In genomic region chr19:49654581-49654980, GRCh38 we compare ENCODE assay signal across 16 cellular contexts. TPM values are rescaled to one million over a fixed set of nuclear protein-coding genes. Genes with fewer than 3 reads are reported as not detected.
DNase-seq lines count a peak whose midpoint lies in the region; ATAC-seq and TF ChIP-seq lines count a peak whose summit lies in the region.
"Had no signal": no experiment of that assay in that cellular context is flagged by ENCODE, and none has a peak within 500 bp of the region (broad histone marks: within the 10 kb centered on the region; RNA-seq: fewer than 3 reads in every experiment).

No MANE protein-coding gene starts in this region.

- H3K27ac Mint-ChIP-seq in Caco-2 (ENCODE audit: unreplicated experiment), result peak overlapping the region; percentile 45
- H3K27ac Mint-ChIP-seq in natural killer cell, result peak overlapping the region; percentile 90 to 96
- H3K27ac Mint-ChIP-seq in CD4-positive, alpha-beta T cell, result no peak overlapping the region

- H3K9me3 ChIP-seq in Caco-2, result no peaks in the 10 kb centered on the region
- no peaks in the 10 kb centered on the region for H3K9me3 ChIP-seq in neuronal stem cell (replicated peaks in 1 of 2; ENCODE audit: control insufficient read depth in 2 of 2, insufficient read depth in 1 of 2, low read depth in 1 of 2, low read length in 2 of 2)
- H3K9me3 ChIP-seq in CD4-positive, alpha-beta T cell (ENCODE audit: control insufficient read depth, low read length), result no peaks in the 10 kb centered on the region
- H3K9me3 ChIP-seq in A673 (ENCODE audit: low read depth, low read length, poor library complexity, severe bottlenecking), result no peaks in the 10 kb centered on the region

- no peak overlapping the region for H4K91ac ChIP-seq in neuronal stem cell (ENCODE audit: low read depth, low read length, poor library complexity)

- H3K23ac ChIP-seq in neuronal stem cell (ENCODE audit: low read depth, low read length, poor library complexity), result no peak overlapping the region

- no peak overlapping the region for H2AK5ac ChIP-seq in neuronal stem cell (ENCODE audit: low read depth, low read length)

- intact Hi-C loops in Caco-2 (cut with micrococcal nuclease; ENCODE audit: unreplicated experiment) (no loop called here), natural killer cell (cut with micrococcal nuclease) (no loop called here), A673 (cut with micrococcal nuclease; ENCODE audit: unreplicated experiment) (no loop called here)
- intact Hi-C loops in CD4-positive, alpha-beta T cell (cut with DNase I, micrococcal nuclease), result no loop called here

- H2BK5ac ChIP-seq in neuronal stem cell (ENCODE audit: low read length), result no peak overlapping the region

- peak overlapping the region; percentile 28 for H3K18ac ChIP-seq in neuronal stem cell (ENCODE audit: low read length)

- CTCF ChIA-PET in Caco-2 (lab: Charles Lee), result interaction anchor here (1.8 kb wide), 1 partner anchor 10 kb away, joined by 6 read pairs; no protein-coding TSS in a partner anchor
- CTCF ChIA-PET in RWPE1 (lab: Yijun Ruan, JAX), result interaction anchor here (0.7 kb wide), 1 partner anchor 10 kb away, joined by 4 read pairs; no protein-coding TSS in a partner anchor
- CTCF ChIA-PET in CD4-positive, alpha-beta T cell (lab: Charles Lee), result no interaction called here
- CTCF ChIA-PET in A673 (lab: Charles Lee), result no interaction called here

- DNase-seq in Caco-2, result no peak
- DNase-seq in RWPE1 (ENCODE audit: low spot score), result no peak
- no peak for DNase-seq in natural killer cell
- no peak for DNase-seq in neuronal stem cell (ENCODE audit: low spot score)
- DNase-seq in coronary artery (ENCODE audit: low spot score), result no peak
- no peak for DNase-seq in CD4-positive, alpha-beta T cell
- DNase-seq in A673 (ENCODE audit: low spot score), result no peak
- DNase-seq: AML-193, Calu3, DMS79 treated with DMSO at 0.1 percent for 48 hours, GF-D8, H9 had no signal

- POLR2A ChIA-PET in Caco-2 (lab: Charles Lee) (interaction anchor here (1.1 kb wide), 1 partner anchor 13 kb away, joined by 4 read pairs; the partner anchor contains the start of gene SCAF1), RWPE1 (lab: Yijun Ruan, JAX; ENCODE audit: low non-redundant PET) (no interaction called here), A673 (lab: Charles Lee; ENCODE audit: low non-redundant PET) (no interaction called here)
- POLR2A ChIA-PET in CD4-positive, alpha-beta T cell (lab: Charles Lee), result interaction anchor here (1.8 to 2.1 kb wide), 2 partner anchors 10 to 14 kb away, joined by 5 to 8 read pairs; partner anchors contain the start of genes BCL2L12, IRF3 and RRAS

- H3K27me3 ChIP-seq in Caco-2 (replicated peaks; ENCODE audit: control insufficient read depth, insufficient read depth, low read length) (no peaks in the 10 kb centered on the region), neuronal stem cell (ENCODE audit: control insufficient read depth in 3 of 3, insufficient read depth in 3 of 3, low read depth in 1 of 3, low read length in 3 of 3) (no peaks in the 10 kb centered on the region), A673 (replicated peaks; ENCODE audit: insufficient read depth, low read depth, low read length, poor library complexity) (no peaks in the 10 kb centered on the region)
- no peaks in the 10 kb centered on the region for H3K27me3 ChIP-seq in CD4-positive, alpha-beta T cell (ENCODE audit: control insufficient read depth, insufficient read depth, low read length)

- BruUV-seq in Caco-2 (replicated peaks; lab: Mats Ljungman, UMichigan), result no TSS peak
- BruUV-seq in A673 (replicated peaks; lab: Mats Ljungman, UMichigan), result no TSS peak

- no peak overlapping the region for H2BK15ac ChIP-seq in neuronal stem cell (ENCODE audit: low read length)

- H3K36me3 Mint-ChIP-seq in Caco-2 (ENCODE audit: insufficient read depth, unreplicated experiment), result peaks cover 83% of the 10 kb centered on the region
- H3K36me3 Mint-ChIP-seq in natural killer cell, result no peaks in the 10 kb centered on the region
- peaks cover 68% of the 10 kb centered on the region for H3K36me3 Mint-ChIP-seq in CD4-positive, alpha-beta T cell (ENCODE audit: low read depth)

- no peak overlapping the region for H4K8ac ChIP-seq in neuronal stem cell (ENCODE audit: low read depth, low read length)

- H3K4me1 Mint-ChIP-seq in Caco-2 (ENCODE audit: low read depth, unreplicated experiment) (no peaks in the 10 kb centered on the region), natural killer cell (peaks cover 20 to 31% of the 10 kb centered on the region in 2 donors)
- H3K4me1 Mint-ChIP-seq in CD4-positive, alpha-beta T cell (ENCODE audit: low read depth), result no peaks in the 10 kb centered on the region

- H3K36me3 ChIP-seq in Caco-2 (ENCODE audit: control insufficient read depth, insufficient read depth, low read length) (peaks cover 17% of the 10 kb centered on the region), neuronal stem cell (replicated peaks in 1 of 2; ENCODE audit: control insufficient read depth in 2 of 2, insufficient read depth in 2 of 2, low read length in 2 of 2) (peaks cover 66 to 92% of the 10 kb centered on the region in 2 donors), A673 (ENCODE audit: insufficient read depth, low read length, poor library complexity, severe bottlenecking) (peaks cover 85% of the 10 kb centered on the region)

- no peaks in the 10 kb centered on the region for H3K4me1 ChIP-seq in Caco-2
- H3K4me1 ChIP-seq in neuronal stem cell (ENCODE audit: control insufficient read depth in 2 of 2, insufficient read depth in 1 of 2, low read depth in 1 of 2, low read length in 2 of 2), result no peaks in the 10 kb centered on the region
- no peaks in the 10 kb centered on the region for H3K4me1 ChIP-seq in A673 (ENCODE audit: insufficient read depth, low read length, poor library complexity, severe bottlenecking)

- no peak for ATAC-seq in natural killer cell
- no peak for ATAC-seq in CD4-positive, alpha-beta T cell (ENCODE audit: poor library complexity)
- no peak for ATAC-seq in HG03354 (IDR thresholded peaks at IDR 0.05; ENCODE audit: poor library complexity, severe bottlenecking, unreplicated experiment)
- ATAC-seq: GM12878 had no signal

- H3K27ac ChIP-seq in RWPE1, result peak overlapping the region; percentile 38
- H3K27ac ChIP-seq in neuronal stem cell (replicated peaks; ENCODE audit: low read length), result no peak overlapping the region
- no peak overlapping the region for H3K27ac ChIP-seq in coronary artery
- H3K27ac ChIP-seq in CD4-positive, alpha-beta T cell (ENCODE audit: low read depth, low read length), result no peak overlapping the region
- no peak overlapping the region for H3K27ac ChIP-seq in A673 (ENCODE audit: low read depth, low read length, poor library complexity, severe bottlenecking)
- H3K27ac ChIP-seq: C4-2B had no signal

- H3K4me2 ChIP-seq in neuronal stem cell (ENCODE audit: insufficient read depth, low read length, poor library complexity, severe bottlenecking), result no peak overlapping the region

- H3K4me3 ChIP-seq in Caco-2 (ENCODE audit: low read depth, low read length) (no peak overlapping the region), neuronal stem cell (ENCODE audit: low read length in 2 of 2) (no peak overlapping the region), coronary artery (no peak overlapping the region), A673 (ENCODE audit: low read depth, low read length, poor library complexity, severe bottlenecking) (no peak overlapping the region)
- H3K4me3 ChIP-seq: GM12878 had no signal

- H3K27me3 Mint-ChIP-seq in Caco-2 (ENCODE audit: insufficient read depth, unreplicated experiment) (no peaks in the 10 kb centered on the region), natural killer cell (ENCODE audit: low read depth in 2 of 2) (no peaks in the 10 kb centered on the region)
- H3K27me3 Mint-ChIP-seq in CD4-positive, alpha-beta T cell, result no peaks in the 10 kb centered on the region
- H3K27me3 Mint-ChIP-seq: CD4-positive, alpha-beta memory T cell had no signal

- WGBS in neuronal stem cell (ENCODE audit: extremely low coverage in 2 of 2, insufficient read length in 2 of 2, insufficient replicate concordance in 1 of 2), 2 donors, result no CpG with 5 or more reads among the region's 10 CpGs

- no peak overlapping the region for H3K4ac ChIP-seq in neuronal stem cell (ENCODE audit: low read length)

- no peak overlapping the region for H2BK12ac ChIP-seq in neuronal stem cell (ENCODE audit: low read length)

- H3K9ac ChIP-seq in neuronal stem cell (ENCODE audit: low read depth, low read length, poor library complexity), result no peak overlapping the region

- no peak for TF ChIP-seq CTCF in Caco-2 (IDR thresholded peaks at IDR 0.05; ENCODE audit: insufficient read depth in 1 of 2, low read depth in 1 of 2, low read length in 1 of 2, severe bottlenecking in 1 of 2, unreplicated experiment in 1 of 2)
- TF ChIP-seq CTCF in RWPE1 (conservative IDR thresholded peaks at IDR 0.05; ENCODE audit: low read depth), result no peak
- no peak for TF ChIP-seq CTCF in natural killer cell (IDR thresholded peaks at IDR 0.05)
- no peak for TF ChIP-seq CTCF in coronary artery (IDR thresholded peaks at IDR 0.05)
- TF ChIP-seq CTCF in CD4-positive, alpha-beta T cell (IDR thresholded peaks at IDR 0.05), result no peak
- no peak for TF ChIP-seq CTCF in A673 (conservative IDR thresholded peaks at IDR 0.05; ENCODE audit: low read depth, low read length)

- H2AFZ ChIP-seq in neuronal stem cell (ENCODE audit: low read length), result no peak overlapping the region

- H3K14ac ChIP-seq in neuronal stem cell (ENCODE audit: low read length), result no peak overlapping the region

- peaks cover 25% of the 10 kb centered on the region for H3K79me1 ChIP-seq in neuronal stem cell (ENCODE audit: low read depth, low read length)

- H3K4me3 Mint-ChIP-seq in Caco-2 (ENCODE audit: unreplicated experiment) (no peak overlapping the region), natural killer cell (no peak overlapping the region)
- H3K4me3 Mint-ChIP-seq in CD4-positive, alpha-beta T cell, result no peak overlapping the region
- H3K4me3 Mint-ChIP-seq: CD4-positive, alpha-beta memory T cell; H9 had no signal

- H2BK120ac ChIP-seq in neuronal stem cell (ENCODE audit: low read depth, low read length), result no peak overlapping the region

- H3K9me3 Mint-ChIP-seq in Caco-2 (ENCODE audit: unreplicated experiment) (no peaks in the 10 kb centered on the region), natural killer cell (no peaks in the 10 kb centered on the region)
- no peaks in the 10 kb centered on the region for H3K9me3 Mint-ChIP-seq in CD4-positive, alpha-beta T cell
- H3K9me3 Mint-ChIP-seq: CD4-positive, alpha-beta memory T cell; H9 had no signal

RNA-seq across cellular contexts. Expression of gene IRF3, which starts 11.1 kb away (rescaled TPM):
- total RNA-seq in Caco-2 (2022) (125 and 131 TPM in 2 replicates), natural killer cell (100 to 1,000 TPM; 176 to 184 (median 179) TPM), A673 (2021) (81.7 and 88.0 TPM in 2 replicates)
- 68.3 TPM for polyA plus RNA-seq in neuronal stem cell (2013, experiment 1 of 2)
- 66.0 TPM for polyA plus RNA-seq in neuronal stem cell (2013, experiment 2 of 2)
- 100 to 1,000 TPM; 109 to 119 TPM for total RNA-seq in CD4-positive, alpha-beta T cell

RNA-seq across cellular contexts. Expression of gene BCL2L12, which starts 11.2 kb away (rescaled TPM):
- total RNA-seq in Caco-2 (2022) (103 and 111 TPM in 2 replicates), natural killer cell (10 to 100 TPM; 15.6 to 34.6 (median 22.3) TPM), A673 (2021) (97.4 and 99.1 TPM in 2 replicates)
- polyA plus RNA-seq in neuronal stem cell (2013, experiment 1 of 2), result 124 TPM
- 114 TPM for polyA plus RNA-seq in neuronal stem cell (2013, experiment 2 of 2)
- total RNA-seq in CD4-positive, alpha-beta T cell, result 10 to 100 TPM in 1 of 2 experiments, 1 to 10 TPM in 1; 9.9 to 11.3 TPM

RNA-seq across cellular contexts. Expression of gene SCAF1, which starts 12.6 kb away (rescaled TPM):
- 83.4 and 89.5 TPM in 2 replicates for total RNA-seq in Caco-2 (2022)
- total RNA-seq in natural killer cell, result 10 to 100 TPM; 38.9 to 46.2 (median 44.9) TPM
- polyA plus RNA-seq in neuronal stem cell (2013, experiment 1 of 2), result 46.4 TPM
- polyA plus RNA-seq in neuronal stem cell (2013, experiment 2 of 2), result 48.0 TPM
- total RNA-seq in CD4-positive, alpha-beta T cell, result 10 to 100 TPM; 30.6 to 34.8 TPM
- 92.7 and 98.2 TPM in 2 replicates for total RNA-seq in A673 (2021)

RNA-seq across cellular contexts. Expression of gene RRAS, which starts 14.6 kb away (rescaled TPM):
- 10.6 and 11.3 TPM in 2 replicates for total RNA-seq in Caco-2 (2022)
- total RNA-seq in natural killer cell, result 1 to 10 TPM; 2.0 to 7.7 (median 5.9) TPM
- polyA plus RNA-seq in neuronal stem cell (2013, experiment 1 of 2), result 24.4 TPM
- 23.5 TPM for polyA plus RNA-seq in neuronal stem cell (2013, experiment 2 of 2)
- 1 to 10 TPM; 4.2 to 4.7 TPM for total RNA-seq in CD4-positive, alpha-beta T cell
- total RNA-seq in A673 (2021), result 27.6 and 32.4 TPM in 2 replicates

RNA-seq across cellular contexts. Expression of gene PRMT1, which starts 22.5 kb away (rescaled TPM):
- total RNA-seq in Caco-2 (2022) (326 and 343 TPM in 2 replicates), natural killer cell (10 to 100 TPM; 77.0 to 92.5 (median 78.2) TPM), A673 (2021) (523 and 536 TPM in 2 replicates)
- polyA plus RNA-seq in neuronal stem cell (2013, experiment 1 of 2), result 433 TPM
- 420 TPM for polyA plus RNA-seq in neuronal stem cell (2013, experiment 2 of 2)
- total RNA-seq in CD4-positive, alpha-beta T cell, result 10 to 100 TPM; 41.5 to 46.4 TPM

Comparison
In these comparisons a context has a peak if more than half of its experiments do, and no peak if none do; other contexts are left out.
1. CTCF ChIA-PET loops: an anchor here in Caco-2 (1.8 kb wide) and RWPE1 (0.7 kb wide); none called in CD4-positive, alpha-beta T cell and A673.
2. POLR2A ChIA-PET loops: an anchor here in Caco-2 (1.1 kb wide) and CD4-positive, alpha-beta T cell (1.8 to 2.1 kb wide); none called in RWPE1 and A673.